Comparison of ENCODE assay signal across 10 cellular contexts in the genomic region with DNA sequence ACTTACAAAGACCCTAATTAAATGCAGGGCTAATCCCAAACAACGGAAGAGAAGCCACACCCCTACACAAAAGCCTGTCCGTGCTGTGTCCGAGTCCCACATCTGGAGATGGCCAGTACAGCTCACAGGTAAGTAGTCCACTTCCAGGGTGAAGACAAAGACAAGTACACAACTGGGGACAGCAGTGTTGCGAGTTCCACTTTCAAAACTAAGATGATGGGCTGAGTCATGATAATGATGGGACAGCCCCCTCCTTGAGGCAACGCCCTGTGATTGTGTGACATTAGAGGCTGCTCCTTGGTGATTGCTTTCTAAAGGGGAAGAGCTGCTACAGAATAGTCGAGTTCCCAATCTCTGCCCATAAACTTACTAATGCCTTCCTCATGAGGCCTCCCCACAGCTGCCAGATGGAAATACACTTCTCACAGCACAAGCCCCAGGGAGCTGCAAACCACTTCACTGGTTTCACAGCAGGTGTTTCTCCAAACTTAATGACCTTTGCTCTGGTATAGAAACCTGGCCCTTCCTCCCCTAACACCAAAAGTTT. TPM values are rescaled to one million over a fixed set of nuclear protein-coding genes. Genes with fewer than 3 reads are reported as not detected.
DNase-seq lines count a peak whose midpoint lies in the region; ATAC-seq and TF ChIP-seq lines count a peak whose summit lies in the region.
"Had no signal": no experiment of that assay in that cellular context is flagged by ENCODE, and none has a peak within 500 bp of the region (broad histone marks: within the 10 kb centered on the region; RNA-seq: fewer than 3 reads in every experiment).

No MANE protein-coding gene starts in this region.

- no peaks in the 10 kb centered on the region for H3K79me2 ChIP-seq in KMS-11 (ENCODE audit: insufficient read depth, low read depth)

- peak overlapping the region; percentile 98 for H3K4me2 ChIP-seq in KMS-11

- H3K27ac ChIP-seq in KMS-11: peak overlapping the region; percentile 100
- no peak overlapping the region for H3K27ac ChIP-seq in upper lobe of right lung

- H3K4me1 ChIP-seq in KMS-11 (ENCODE audit: low read depth, poor library complexity, severe bottlenecking): peaks cover 64% of the 10 kb centered on the region
- H3K4me1 ChIP-seq in upper lobe of right lung: no peaks in the 10 kb centered on the region

- H3K36me3 Mint-ChIP-seq in activated naive CD8-positive, alpha-beta T cell treated with anti-CD3 and anti-CD28 coated beads for 36 hours: peaks cover 39% of the 10 kb centered on the region

- no peaks in the 10 kb centered on the region for H3K27me3 ChIP-seq in KMS-11 (ENCODE audit: insufficient read depth, low read depth)
- H3K27me3 ChIP-seq in upper lobe of right lung: no peaks in the 10 kb centered on the region

- no peaks in the 10 kb centered on the region for H3K27me3 Mint-ChIP-seq in activated naive CD8-positive, alpha-beta T cell treated with anti-CD3 and anti-CD28 coated beads for 36 hours
- H3K27me3 Mint-ChIP-seq: IgD-negative memory B cell had no signal

- H2AFZ ChIP-seq in KMS-11 (ENCODE audit: low read depth): 0 out of 2 replicates have a peak overlapping the region, but pooled peaks have one; percentile 12

- no peak overlapping the region for H3K4me3 ChIP-seq in KMS-11 (IDR thresholded peaks at IDR 0.05; ENCODE audit: insufficient read depth, low read depth, low read length)
- H3K4me3 ChIP-seq in upper lobe of right lung: no peak overlapping the region
- H3K4me3 ChIP-seq: skin epidermis had no signal

- TF ChIP-seq CTCF in KMS-11 (conservative IDR thresholded peaks at IDR 0.05; ENCODE audit: low read depth, low read length): no peak
- no peak for TF ChIP-seq CTCF in upper lobe of right lung (IDR thresholded peaks at IDR 0.05)

- no peaks in the 10 kb centered on the region for H3K9me3 ChIP-seq in upper lobe of right lung

- ATAC-seq in GM18502 (IDR thresholded peaks at IDR 0.05; ENCODE audit: poor library complexity, unreplicated experiment) (peak; percentile 68), GM21528 (IDR thresholded peaks at IDR 0.05; ENCODE audit: low FRiP score, unreplicated experiment) (peak; percentile 61), upper lobe of right lung (peak; percentile 84)

- peak; percentile 56 for DNase-seq in activated naive CD8-positive, alpha-beta T cell treated with anti-CD3 and anti-CD28 coated beads for 36 hours
- DNase-seq in upper lobe of right lung (no peak), NCI-H526 (lab: John Stamatoyannopoulos, UW) (no peak), NCI-H748 (lab: John Stamatoyannopoulos, UW; ENCODE audit: unreplicated experiment) (no peak), cortex of kidney (lab: John Stamatoyannopoulos, UW) (no peak)

- peak overlapping the region; percentile 90 for H3K27ac Mint-ChIP-seq in activated naive CD8-positive, alpha-beta T cell treated with anti-CD3 and anti-CD28 coated beads for 36 hours

- peak overlapping the region; percentile 88 for H3K9ac ChIP-seq in KMS-11

- H3K4me3 Mint-ChIP-seq in activated naive CD8-positive, alpha-beta T cell treated with anti-CD3 and anti-CD28 coated beads for 36 hours: peak overlapping the region; percentile 52
- H3K4me3 Mint-ChIP-seq: IgD-negative memory B cell had no signal

- H3K36me3 ChIP-seq in KMS-11 (ENCODE audit: insufficient read depth): no peaks in the 10 kb centered on the region
- H3K36me3 ChIP-seq in upper lobe of right lung: peaks cover 71% of the 10 kb centered on the region

- H3K9me3 Mint-ChIP-seq in activated naive CD8-positive, alpha-beta T cell treated with anti-CD3 and anti-CD28 coated beads for 36 hours: no peaks in the 10 kb centered on the region
- H3K9me3 Mint-ChIP-seq: IgD-negative memory B cell had no signal

- H4K20me1 ChIP-seq in KMS-11 (ENCODE audit: insufficient read depth): no peaks in the 10 kb centered on the region

- intact Hi-C loops in upper lobe of right lung (cut with DNase I): no loop called here

- peaks cover 54% of the 10 kb centered on the region for H3K4me1 Mint-ChIP-seq in activated naive CD8-positive, alpha-beta T cell treated with anti-CD3 and anti-CD28 coated beads for 36 hours

RNA-seq across cellular contexts. Expression of gene RFT1, which starts 27.6 kb away (rescaled TPM):
- 10 to 100 TPM; 49.3 to 50.7 TPM for total RNA-seq in activated naive CD8-positive, alpha-beta T cell treated with anti-CD3 and anti-CD28 coated beads for 36 hours
- 20.6 TPM for total RNA-seq in upper lobe of right lung

RNA-seq across cellular contexts. Expression of gene SFMBT1, which starts 56.8 kb away (rescaled TPM):
- total RNA-seq in activated naive CD8-positive, alpha-beta T cell treated with anti-CD3 and anti-CD28 coated beads for 36 hours: 10 to 100 TPM; 19.7 to 21.9 TPM
- 17.2 TPM for total RNA-seq in upper lobe of right lung

RNA-seq across cellular contexts. Expression of gene PRKCD, which starts 58.3 kb away (rescaled TPM):
- 10 to 100 TPM; 16.5 to 17.5 TPM for total RNA-seq in activated naive CD8-positive, alpha-beta T cell treated with anti-CD3 and anti-CD28 coated beads for 36 hours
- 78.4 TPM for total RNA-seq in upper lobe of right lung
